1 cellular context compared by ENCODE assay signal in the genomic region with DNA sequence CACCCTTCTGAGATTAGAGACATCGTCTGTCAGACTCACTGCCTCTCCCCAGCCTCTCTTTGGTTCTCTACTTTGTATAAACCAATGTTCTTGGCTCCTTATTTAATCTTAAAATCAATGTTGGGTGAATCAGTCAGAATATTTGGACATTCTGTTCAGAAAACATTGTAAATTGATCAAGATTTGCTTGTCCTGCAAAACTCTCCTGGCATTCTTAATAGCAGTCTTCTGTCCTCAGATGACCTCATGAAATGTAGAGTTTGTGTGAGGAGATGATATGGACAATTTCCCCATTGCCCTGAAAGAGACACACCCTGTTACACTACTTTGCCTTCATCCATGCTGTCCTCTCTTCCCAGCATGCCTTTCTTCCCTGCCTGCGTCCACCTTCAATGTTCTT.
TF ChIP-seq lines count a peak whose summit lies in the region.

No MANE protein-coding gene starts in this region.

TF ChIP-seq in SK-N-SH treated with all-trans-retinoic acid at 6 μM for 48 hours, 23 proteins besides CTCF, POLR2A, EP300 and RAD21 (continued from another document):
- TF ChIP-seq, protein P1, sequence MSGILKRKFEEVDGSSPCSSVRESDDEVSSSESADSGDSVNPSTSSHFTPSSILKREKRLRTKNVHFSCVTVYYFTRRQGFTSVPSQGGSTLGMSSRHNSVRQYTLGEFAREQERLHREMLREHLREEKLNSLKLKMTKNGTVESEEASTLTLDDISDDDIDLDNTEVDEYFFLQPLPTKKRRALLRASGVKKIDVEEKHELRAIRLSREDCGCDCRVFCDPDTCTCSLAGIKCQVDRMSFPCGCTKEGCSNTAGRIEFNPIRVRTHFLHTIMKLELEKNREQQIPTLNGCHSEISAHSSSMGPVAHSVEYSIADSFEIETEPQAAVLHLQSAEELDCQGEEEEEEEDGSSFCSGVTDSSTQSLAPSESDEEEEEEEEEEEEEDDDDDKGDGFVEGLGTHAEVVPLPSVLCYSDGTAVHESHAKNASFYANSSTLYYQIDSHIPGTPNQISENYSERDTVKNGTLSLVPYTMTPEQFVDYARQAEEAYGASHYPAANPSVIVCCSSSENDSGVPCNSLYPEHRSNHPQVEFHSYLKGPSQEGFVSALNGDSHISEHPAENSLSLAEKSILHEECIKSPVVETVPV (CRISPR knock-in tag; IDR thresholded peaks at IDR 0.05), result no peak
- TF ChIP-seq ZNF565 (CRISPR knock-in tag; conservative IDR thresholded peaks at IDR 0.05; ENCODE audit: low read depth), result no peak
- no peak for TF ChIP-seq ARNTL (CRISPR knock-in tag; IDR thresholded peaks at IDR 0.05; ENCODE audit: borderline replicate concordance, low read depth)
- no peak for TF ChIP-seq TOX (CRISPR knock-in tag; IDR thresholded peaks at IDR 0.05; ENCODE audit: borderline replicate concordance)
- no peak for TF ChIP-seq BACH2 (CRISPR knock-in tag; IDR thresholded peaks at IDR 0.05; ENCODE audit: borderline replicate concordance)
- TF ChIP-seq ZNF8 (CRISPR knock-in tag; IDR thresholded peaks at IDR 0.05), result no peak
- no peak for TF ChIP-seq ZNF70 (CRISPR knock-in tag; IDR thresholded peaks at IDR 0.05)
- TF ChIP-seq, protein P2, sequence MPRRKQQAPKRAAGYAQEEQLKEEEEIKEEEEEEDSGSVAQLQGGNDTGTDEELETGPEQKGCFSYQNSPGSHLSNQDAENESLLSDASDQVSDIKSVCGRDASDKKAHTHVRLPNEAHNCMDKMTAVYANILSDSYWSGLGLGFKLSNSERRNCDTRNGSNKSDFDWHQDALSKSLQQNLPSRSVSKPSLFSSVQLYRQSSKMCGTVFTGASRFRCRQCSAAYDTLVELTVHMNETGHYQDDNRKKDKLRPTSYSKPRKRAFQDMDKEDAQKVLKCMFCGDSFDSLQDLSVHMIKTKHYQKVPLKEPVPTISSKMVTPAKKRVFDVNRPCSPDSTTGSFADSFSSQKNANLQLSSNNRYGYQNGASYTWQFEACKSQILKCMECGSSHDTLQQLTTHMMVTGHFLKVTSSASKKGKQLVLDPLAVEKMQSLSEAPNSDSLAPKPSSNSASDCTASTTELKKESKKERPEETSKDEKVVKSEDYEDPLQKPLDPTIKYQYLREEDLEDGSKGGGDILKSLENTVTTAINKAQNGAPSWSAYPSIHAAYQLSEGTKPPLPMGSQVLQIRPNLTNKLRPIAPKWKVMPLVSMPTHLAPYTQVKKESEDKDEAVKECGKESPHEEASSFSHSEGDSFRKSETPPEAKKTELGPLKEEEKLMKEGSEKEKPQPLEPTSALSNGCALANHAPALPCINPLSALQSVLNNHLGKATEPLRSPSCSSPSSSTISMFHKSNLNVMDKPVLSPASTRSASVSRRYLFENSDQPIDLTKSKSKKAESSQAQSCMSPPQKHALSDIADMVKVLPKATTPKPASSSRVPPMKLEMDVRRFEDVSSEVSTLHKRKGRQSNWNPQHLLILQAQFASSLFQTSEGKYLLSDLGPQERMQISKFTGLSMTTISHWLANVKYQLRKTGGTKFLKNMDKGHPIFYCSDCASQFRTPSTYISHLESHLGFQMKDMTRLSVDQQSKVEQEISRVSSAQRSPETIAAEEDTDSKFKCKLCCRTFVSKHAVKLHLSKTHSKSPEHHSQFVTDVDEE (CRISPR knock-in tag; IDR thresholded peaks at IDR 0.05), result no peak
